9 cellular contexts compared by ENCODE assay signal in genomic region chr15:33722005-33722672, GRCh38.
DNase-seq lines count a peak whose midpoint lies in the region; ATAC-seq, FAIRE-seq and TF ChIP-seq lines count a peak whose summit lies in the region.
"Had no signal": no experiment of that assay in that cellular context is flagged by ENCODE, and none has a peak within 500 bp of the region (broad histone marks: within the 10 kb centered on the region; RNA-seq: fewer than 3 reads in every experiment).

No MANE protein-coding gene starts in this region.

- POLR2A ChIA-PET in endothelial cell of umbilical vein (lab: Charles Lee): no interaction called here
- POLR2A ChIA-PET in PC-9 (lab: Charles Lee; ENCODE audit: unreplicated experiment): no interaction called here
- POLR2A ChIA-PET in MCF 10A (lab: Yijun Ruan, JAX): interaction anchor here (0.7 kb wide), 1 partner anchor 450 kb away, joined by 3 read pairs; no protein-coding TSS in a partner anchor

- H2AFZ ChIP-seq in endothelial cell of umbilical vein (ENCODE audit: low read depth, low read length): no peak overlapping the region
- no peak overlapping the region for H2AFZ ChIP-seq in PC-9

- peaks cover 51% of the 10 kb centered on the region for H3K4me1 ChIP-seq in endothelial cell of umbilical vein (ENCODE audit: control insufficient read depth, extremely low read depth, insufficient read depth, low read length)
- no peaks in the 10 kb centered on the region for H3K4me1 ChIP-seq in right lobe of liver
- H3K4me1 ChIP-seq in PC-9 (replicated peaks; ENCODE audit: insufficient read depth): no peaks in the 10 kb centered on the region

- DNase-seq in Caki2 (ENCODE audit: low read depth): peak; percentile 67
- peak; percentile 3 to 6 for DNase-seq in HL-60 (ENCODE audit: low read depth in 1 of 2, low spot score in 1 of 2)
- DNase-seq in endothelial cell of umbilical vein (ENCODE audit: low read depth, low spot score): peak; percentile 78
- no peak for DNase-seq in right lobe of liver
- DNase-seq in NCI-H1417 treated with DMSO at 0.1 percent for 48 hours (lab: John Stamatoyannopoulos, UW): no peak
- DNase-seq in PC-9: no peak
- DNase-seq in MCF 10A (ENCODE audit: unreplicated experiment): no peak

- peak overlapping the region; percentile 28 for H3K9ac ChIP-seq in endothelial cell of umbilical vein (replicated peaks; ENCODE audit: extremely low read depth, insufficient read depth, low read length)

- dilution Hi-C loops in endothelial cell of umbilical vein (cut with MboI; ENCODE audit: extremely low pct_ligation_motif_present, low sequenced_read_pairs): no loop called here

- H3K36me3 ChIP-seq in endothelial cell of umbilical vein (ENCODE audit: control insufficient read depth in 2 of 2, extremely low read depth in 1 of 2, insufficient read depth in 2 of 2, low read length in 2 of 2) (no peaks in the 10 kb centered on the region), right lobe of liver (no peaks in the 10 kb centered on the region), PC-9 (ENCODE audit: low read depth) (no peaks in the 10 kb centered on the region)

- in situ Hi-C loops in Caki2 (cut with HindIII; ENCODE audit: low pct_unique_long_range_greater_than_20kb, low sequenced_read_pairs): no loop called here

- TF ChIP-seq POLR2A in endothelial cell of umbilical vein (IDR thresholded peaks at IDR 0.05; ENCODE audit: low read depth, low read length) (no peak), right lobe of liver (IDR thresholded peaks at IDR 0.05) (no peak)

- H3K4me1 Mint-ChIP-seq in MCF 10A (ENCODE audit: insufficient read depth, unreplicated experiment): peaks cover 7% of the 10 kb centered on the region

- no peaks in the 10 kb centered on the region for H3K9me1 ChIP-seq in endothelial cell of umbilical vein (replicated peaks; ENCODE audit: control insufficient read depth, extremely low read depth, insufficient read depth, low read length)

- H3K9me3 ChIP-seq in endothelial cell of umbilical vein (replicated peaks; ENCODE audit: control insufficient read depth, insufficient read depth, low read length): no peaks in the 10 kb centered on the region
- no peaks in the 10 kb centered on the region for H3K9me3 ChIP-seq in right lobe of liver
- no peaks in the 10 kb centered on the region for H3K9me3 ChIP-seq in PC-9 (ENCODE audit: insufficient read depth, low read depth)

- H4K20me1 ChIP-seq in endothelial cell of umbilical vein (replicated peaks; ENCODE audit: control insufficient read depth, extremely low read depth, insufficient read depth, low read length) (no peaks in the 10 kb centered on the region), PC-9 (ENCODE audit: insufficient read depth) (no peaks in the 10 kb centered on the region)

- CTCF ChIA-PET in endothelial cell of umbilical vein (lab: Charles Lee) (interaction anchor here (2.6 to 8.4 kb wide), 4 partner anchors 7 to 430 kb away, joined by 14 to 97 read pairs (median 30); no protein-coding TSS in a partner anchor), PC-9 (lab: Charles Lee) (no interaction called here), MCF 10A (lab: Yijun Ruan, JAX) (interaction anchor here (0.5 to 13.8 kb wide), 5 partner anchors 14 to 945 kb away, joined by 3 to 152 read pairs (median 4); no protein-coding TSS in a partner anchor)

- no peak overlapping the region for H3K4me3 Mint-ChIP-seq in MCF 10A (ENCODE audit: unreplicated experiment)

- peak overlapping the region; percentile 37 for H3K4me2 ChIP-seq in endothelial cell of umbilical vein (ENCODE audit: insufficient read depth, low read length)
- no peak overlapping the region for H3K4me2 ChIP-seq in PC-9

- no peaks in the 10 kb centered on the region for H3K36me3 Mint-ChIP-seq in MCF 10A (ENCODE audit: insufficient read depth, unreplicated experiment)

- peak; percentile 69 for ATAC-seq in GM21526 (IDR thresholded peaks at IDR 0.05; ENCODE audit: low FRiP score, unreplicated experiment)
- ATAC-seq in right lobe of liver: no peak

- H3K79me2 ChIP-seq in endothelial cell of umbilical vein (ENCODE audit: control insufficient read depth, insufficient read depth, low read length): no peaks in the 10 kb centered on the region
- no peaks in the 10 kb centered on the region for H3K79me2 ChIP-seq in PC-9 (ENCODE audit: low read depth)

- no peaks in the 10 kb centered on the region for H3K27me3 ChIP-seq in HL-60 (ENCODE audit: insufficient read depth, poor library complexity, severe bottlenecking)
- H3K27me3 ChIP-seq in endothelial cell of umbilical vein (ENCODE audit: control insufficient read depth in 2 of 2, insufficient read depth in 2 of 2, low read length in 2 of 2): no peaks in the 10 kb centered on the region
- H3K27me3 ChIP-seq in right lobe of liver: no peaks in the 10 kb centered on the region
- H3K27me3 ChIP-seq in PC-9 (ENCODE audit: insufficient read depth, low read depth): no peaks in the 10 kb centered on the region

- H3F3A ChIP-seq in PC-9 (ENCODE audit: insufficient read depth, low read depth): no peaks in the 10 kb centered on the region

- H3K27ac ChIP-seq in HL-60 (replicated peaks): no peak overlapping the region
- peak overlapping the region; percentile 96 for H3K27ac ChIP-seq in endothelial cell of umbilical vein (ENCODE audit: insufficient read depth, low read depth, low read length)
- no peak overlapping the region for H3K27ac ChIP-seq in right lobe of liver
- no peak overlapping the region for H3K27ac ChIP-seq in PC-9
- H3K27ac ChIP-seq: skin epidermis had no signal

- no peak overlapping the region for H3K4me3 ChIP-seq in HL-60 (replicated peaks; ENCODE audit: insufficient read depth, low read length)
- H3K4me3 ChIP-seq in endothelial cell of umbilical vein (replicated peaks in 1 of 3; ENCODE audit: insufficient read depth in 1 of 3, low read depth in 1 of 3, low read length in 3 of 3): no peak overlapping the region
- H3K4me3 ChIP-seq in right lobe of liver: no peak overlapping the region
- H3K4me3 ChIP-seq in PC-9: no peak overlapping the region
- H3K4me3 ChIP-seq: skin epidermis had no signal

- H3K27ac Mint-ChIP-seq in MCF 10A (ENCODE audit: low read depth, unreplicated experiment): no peak overlapping the region

- TF ChIP-seq CTCF in HL-60 (IDR thresholded peaks at IDR 0.05; ENCODE audit: insufficient read depth, low read length) (no peak), endothelial cell of umbilical vein (IDR thresholded peaks at IDR 0.05; ENCODE audit: extremely low read depth in 1 of 2, insufficient read depth in 1 of 2, low read depth in 1 of 2, low read length in 2 of 2) (no peak), right lobe of liver (IDR thresholded peaks at IDR 0.05) (no peak), PC-9 (conservative IDR thresholded peaks at IDR 0.05) (no peak), MCF 10A (IDR thresholded peaks at IDR 0.05; ENCODE audit: unreplicated experiment) (no peak)

- H3K27me3 Mint-ChIP-seq in MCF 10A (ENCODE audit: insufficient read depth, unreplicated experiment): no peaks in the 10 kb centered on the region

- H3K9me3 Mint-ChIP-seq in MCF 10A (ENCODE audit: unreplicated experiment): no peaks in the 10 kb centered on the region

- no TSS peak for BruUV-seq in endothelial cell of umbilical vein (replicated peaks; lab: Mats Ljungman, UMichigan)
- BruUV-seq in PC-9 (replicated peaks; lab: Mats Ljungman, UMichigan): no TSS peak
- BruUV-seq in MCF 10A (replicated peaks; lab: Mats Ljungman, UMichigan): no TSS peak

- WGBS in right lobe of liver (ENCODE audit: insufficient coverage, low coverage, low lambda C conversion rate, missing lambda C conversion rate): 17% methylated on average over 2 of the region's 2 CpGs

- intact Hi-C loops in endothelial cell of umbilical vein (cut with micrococcal nuclease) (loop anchor here (10.0 kb wide), 1 partner anchor 597 kb away; no protein-coding TSS in a partner anchor), right lobe of liver (cut with DNase I) (no loop called here), PC-9 (cut with micrococcal nuclease; ENCODE audit: unreplicated experiment) (no loop called here), MCF 10A (cut with micrococcal nuclease) (no loop called here)

- FAIRE-seq in endothelial cell of umbilical vein (lab: Jason Lieb, UNC): peak; percentile 96

- no peaks in the 10 kb centered on the region for H3K9me2 ChIP-seq in PC-9 (ENCODE audit: insufficient read depth)

TF ChIP-seq in endothelial cell of umbilical vein, 7 proteins besides CTCF, POLR2A, EP300 and RAD21:
- TF ChIP-seq JUN (IDR thresholded peaks at IDR 0.05; ENCODE audit: borderline replicate concordance, insufficient read depth, insufficient read length, low read depth): peak; percentile 81
- peak; percentile 47 for TF ChIP-seq MYC (IDR thresholded peaks at IDR 0.05; ENCODE audit: low read depth, low read length)
- no peak for TF ChIP-seq EZH2 (IDR thresholded peaks at IDR 0.05; ENCODE audit: borderline replicate concordance, low read depth, low read length, severe bottlenecking)
- peak; percentile 39 for TF ChIP-seq POLR2AphosphoS5 (IDR thresholded peaks at IDR 0.05; ENCODE audit: insufficient read depth, low read depth, low read length)
- peak; percentile 85 for TF ChIP-seq GATA2 (IDR thresholded peaks at IDR 0.05; ENCODE audit: insufficient read depth, insufficient read length, low read depth, low read length)
- TF ChIP-seq FOS (IDR thresholded peaks at IDR 0.05; ENCODE audit: borderline replicate concordance, insufficient read depth, low read length): peak; percentile 95
- TF ChIP-seq MAX (IDR thresholded peaks at IDR 0.05; ENCODE audit: insufficient read depth, insufficient read length): no peak
TF ChIP-seq in endothelial cell of umbilical vein: peak in this region for 5.

Comparison
In these comparisons a context has a peak if more than half of its experiments do, and no peak if none do; other contexts are left out.
1. DNase-seq: peak in Caki2 (single experiment), HL-60 (2 of 2) and endothelial cell of umbilical vein (single experiment); none in right lobe of liver (0 of 3), NCI-H1417 treated with DMSO at 0.1 percent for 48 hours (single experiment), PC-9 (0 of 2) and MCF 10A (single experiment).